In the genomic region with DNA sequence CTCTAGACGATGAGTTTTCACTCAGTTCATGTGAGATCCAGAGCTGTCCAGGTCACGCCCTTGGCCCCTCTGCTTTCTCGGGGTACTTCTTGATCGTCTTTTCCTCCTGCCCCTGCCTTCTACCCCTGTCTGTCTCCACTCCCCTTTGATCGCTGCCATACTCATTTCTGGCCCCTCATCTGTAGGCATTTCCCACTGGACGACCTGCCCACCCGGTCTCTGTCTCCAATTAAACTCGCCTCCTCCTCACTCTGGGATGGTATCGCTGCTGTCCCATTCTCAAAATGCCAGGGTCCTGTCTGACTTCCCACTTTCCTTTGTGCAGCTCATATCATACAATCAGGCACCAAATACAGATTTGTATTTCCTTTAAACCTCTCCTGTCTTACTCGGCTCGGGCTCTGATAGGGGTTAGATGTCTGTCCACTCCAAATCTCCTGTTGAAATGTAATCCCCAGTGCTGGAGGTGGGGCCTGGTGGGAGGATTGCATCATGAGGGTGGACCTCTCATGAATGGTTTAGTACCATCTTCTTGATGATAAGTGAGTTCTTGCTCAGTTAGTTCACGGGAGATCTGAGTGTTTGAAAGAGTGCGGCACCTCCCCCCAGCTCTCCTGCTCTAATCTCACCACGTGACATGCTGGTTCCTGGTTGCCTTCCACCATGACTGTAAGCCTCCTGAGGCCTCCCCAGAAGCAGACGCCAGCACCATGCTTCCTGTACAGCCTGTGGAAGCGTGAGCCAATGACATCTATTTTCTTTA, we compare ENCODE assay signal across 1 cellular context.
A peak's percentile ranks its signal among the peaks of the same experiment; 100 is the strongest.
TF ChIP-seq lines count a peak whose summit lies in the region.

No MANE protein-coding gene starts in this region.

TF ChIP-seq in K562, 482 proteins besides CTCF, POLR2A, EP300 and RAD21 (continues in another document):
- TF ChIP-seq MYNN (IDR thresholded peaks at IDR 0.05): no peak
- TF ChIP-seq MYNN (CRISPR knock-in tag; IDR thresholded peaks at IDR 0.05): no peak
- peak; percentile 64 for TF ChIP-seq MEIS2 (IDR thresholded peaks at IDR 0.05; ENCODE audit: partially characterized antibody)
- TF ChIP-seq, protein P1, sequence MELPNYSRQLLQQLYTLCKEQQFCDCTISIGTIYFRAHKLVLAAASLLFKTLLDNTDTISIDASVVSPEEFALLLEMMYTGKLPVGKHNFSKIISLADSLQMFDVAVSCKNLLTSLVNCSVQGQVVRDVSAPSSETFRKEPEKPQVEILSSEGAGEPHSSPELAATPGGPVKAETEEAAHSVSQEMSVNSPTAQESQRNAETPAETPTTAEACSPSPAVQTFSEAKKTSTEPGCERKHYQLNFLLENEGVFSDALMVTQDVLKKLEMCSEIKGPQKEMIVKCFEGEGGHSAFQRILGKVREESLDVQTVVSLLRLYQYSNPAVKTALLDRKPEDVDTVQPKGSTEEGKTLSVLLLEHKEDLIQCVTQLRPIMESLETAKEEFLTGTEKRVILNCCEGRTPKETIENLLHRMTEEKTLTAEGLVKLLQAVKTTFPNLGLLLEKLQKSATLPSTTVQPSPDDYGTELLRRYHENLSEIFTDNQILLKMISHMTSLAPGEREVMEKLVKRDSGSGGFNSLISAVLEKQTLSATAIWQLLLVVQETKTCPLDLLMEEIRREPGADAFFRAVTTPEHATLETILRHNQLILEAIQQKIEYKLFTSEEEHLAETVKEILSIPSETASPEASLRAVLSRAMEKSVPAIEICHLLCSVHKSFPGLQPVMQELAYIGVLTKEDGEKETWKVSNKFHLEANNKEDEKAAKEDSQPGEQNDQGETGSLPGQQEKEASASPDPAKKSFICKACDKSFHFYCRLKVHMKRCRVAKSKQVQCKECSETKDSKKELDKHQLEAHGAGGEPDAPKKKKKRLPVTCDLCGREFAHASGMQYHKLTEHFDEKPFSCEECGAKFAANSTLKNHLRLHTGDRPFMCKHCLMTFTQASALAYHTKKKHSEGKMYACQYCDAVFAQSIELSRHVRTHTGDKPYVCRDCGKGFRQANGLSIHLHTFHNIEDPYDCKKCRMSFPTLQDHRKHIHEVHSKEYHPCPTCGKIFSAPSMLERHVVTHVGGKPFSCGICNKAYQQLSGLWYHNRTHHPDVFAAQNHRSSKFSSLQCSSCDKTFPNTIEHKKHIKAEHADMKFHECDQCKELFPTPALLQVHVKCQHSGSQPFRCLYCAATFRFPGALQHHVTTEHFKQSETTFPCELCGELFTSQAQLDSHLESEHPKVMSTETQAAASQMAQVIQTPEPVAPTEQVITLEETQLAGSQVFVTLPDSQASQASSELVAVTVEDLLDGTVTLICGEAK (IDR thresholded peaks at IDR 0.05): peak; percentile 35; the same call in 1 of the 2 replicates
- TF ChIP-seq, protein P1 (CRISPR knock-in tag; IDR thresholded peaks at IDR 0.05): no peak
- TF ChIP-seq SMAD4 (CRISPR knock-in tag; conservative IDR thresholded peaks at IDR 0.05): 0 out of 2 replicates have a peak, but pooled peaks have one; percentile 58
- peak; percentile 33; the same call in 1 of the 2 replicates for TF ChIP-seq CBFA2T2 (conservative IDR thresholded peaks at IDR 0.05)
- 0 out of 2 replicates have a peak, but pooled peaks have one; percentile 37 for TF ChIP-seq SMARCA4 (IDR thresholded peaks at IDR 0.05)
- TF ChIP-seq ARID1B (IDR thresholded peaks at IDR 0.05): peak; percentile 49; the same call in 1 of the 2 replicates
- peak; percentile 10; the same call in 1 of the 2 replicates for TF ChIP-seq NR2C1 (IDR thresholded peaks at IDR 0.05)
- no peak for TF ChIP-seq NR2C1 (tag; IDR thresholded peaks at IDR 0.05)
- TF ChIP-seq L3MBTL2 (IDR thresholded peaks at IDR 0.05): peak; percentile 74
- TF ChIP-seq CC2D1A (IDR thresholded peaks at IDR 0.05): peak; percentile 10; the same call in 1 of the 2 replicates
- TF ChIP-seq CBX1 (IDR thresholded peaks at IDR 0.05; ENCODE audit: low read depth): peak; percentile 35; the same call in 1 of the 2 replicates
- TF ChIP-seq, protein P2, sequence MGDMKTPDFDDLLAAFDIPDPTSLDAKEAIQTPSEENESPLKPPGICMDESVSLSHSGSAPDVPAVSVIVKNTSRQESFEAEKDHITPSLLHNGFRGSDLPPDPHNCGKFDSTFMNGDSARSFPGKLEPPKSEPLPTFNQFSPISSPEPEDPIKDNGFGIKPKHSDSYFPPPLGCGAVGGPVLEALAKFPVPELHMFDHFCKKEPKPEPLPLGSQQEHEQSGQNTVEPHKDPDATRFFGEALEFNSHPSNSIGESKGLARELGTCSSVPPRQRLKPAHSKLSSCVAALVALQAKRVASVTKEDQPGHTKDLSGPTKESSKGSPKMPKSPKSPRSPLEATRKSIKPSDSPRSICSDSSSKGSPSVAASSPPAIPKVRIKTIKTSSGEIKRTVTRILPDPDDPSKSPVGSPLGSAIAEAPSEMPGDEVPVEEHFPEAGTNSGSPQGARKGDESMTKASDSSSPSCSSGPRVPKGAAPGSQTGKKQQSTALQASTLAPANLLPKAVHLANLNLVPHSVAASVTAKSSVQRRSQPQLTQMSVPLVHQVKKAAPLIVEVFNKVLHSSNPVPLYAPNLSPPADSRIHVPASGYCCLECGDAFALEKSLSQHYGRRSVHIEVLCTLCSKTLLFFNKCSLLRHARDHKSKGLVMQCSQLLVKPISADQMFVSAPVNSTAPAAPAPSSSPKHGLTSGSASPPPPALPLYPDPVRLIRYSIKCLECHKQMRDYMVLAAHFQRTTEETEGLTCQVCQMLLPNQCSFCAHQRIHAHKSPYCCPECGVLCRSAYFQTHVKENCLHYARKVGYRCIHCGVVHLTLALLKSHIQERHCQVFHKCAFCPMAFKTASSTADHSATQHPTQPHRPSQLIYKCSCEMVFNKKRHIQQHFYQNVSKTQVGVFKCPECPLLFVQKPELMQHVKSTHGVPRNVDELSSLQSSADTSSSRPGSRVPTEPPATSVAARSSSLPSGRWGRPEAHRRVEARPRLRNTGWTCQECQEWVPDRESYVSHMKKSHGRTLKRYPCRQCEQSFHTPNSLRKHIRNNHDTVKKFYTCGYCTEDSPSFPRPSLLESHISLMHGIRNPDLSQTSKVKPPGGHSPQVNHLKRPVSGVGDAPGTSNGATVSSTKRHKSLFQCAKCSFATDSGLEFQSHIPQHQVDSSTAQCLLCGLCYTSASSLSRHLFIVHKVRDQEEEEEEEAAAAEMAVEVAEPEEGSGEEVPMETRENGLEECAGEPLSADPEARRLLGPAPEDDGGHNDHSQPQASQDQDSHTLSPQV (IDR thresholded peaks at IDR 0.05): peak; percentile 58; the same call in 1 of the 2 replicates
- TF ChIP-seq BACH1 (tag; IDR thresholded peaks at IDR 0.05): peak; percentile 37; the same call in 1 of the 2 replicates
- TF ChIP-seq TRIM24 (IDR thresholded peaks at IDR 0.05): peak; percentile 91 to 97
- TF ChIP-seq CEBPG (CRISPR knock-in tag; IDR thresholded peaks at IDR 0.05): peak; percentile 96
- peak; percentile 82 to 98 for TF ChIP-seq CEBPG (tag; conservative IDR thresholded peaks at IDR 0.05 in 1 of 2, IDR thresholded peaks at IDR 0.05 in 1 of 2)
- TF ChIP-seq, protein P3, sequence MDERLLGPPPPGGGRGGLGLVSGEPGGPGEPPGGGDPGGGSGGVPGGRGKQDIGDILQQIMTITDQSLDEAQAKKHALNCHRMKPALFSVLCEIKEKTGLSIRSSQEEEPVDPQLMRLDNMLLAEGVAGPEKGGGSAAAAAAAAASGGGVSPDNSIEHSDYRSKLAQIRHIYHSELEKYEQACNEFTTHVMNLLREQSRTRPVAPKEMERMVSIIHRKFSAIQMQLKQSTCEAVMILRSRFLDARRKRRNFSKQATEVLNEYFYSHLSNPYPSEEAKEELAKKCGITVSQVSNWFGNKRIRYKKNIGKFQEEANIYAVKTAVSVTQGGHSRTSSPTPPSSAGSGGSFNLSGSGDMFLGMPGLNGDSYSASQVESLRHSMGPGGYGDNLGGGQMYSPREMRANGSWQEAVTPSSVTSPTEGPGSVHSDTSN (CRISPR knock-in tag; IDR thresholded peaks at IDR 0.05; ENCODE audit: low read depth): no peak
- TF ChIP-seq, protein P3 (tag; conservative IDR thresholded peaks at IDR 0.05; ENCODE audit: low read depth): 0 out of 2 replicates have a peak, but pooled peaks have one; percentile 9
- TF ChIP-seq, protein P4, sequence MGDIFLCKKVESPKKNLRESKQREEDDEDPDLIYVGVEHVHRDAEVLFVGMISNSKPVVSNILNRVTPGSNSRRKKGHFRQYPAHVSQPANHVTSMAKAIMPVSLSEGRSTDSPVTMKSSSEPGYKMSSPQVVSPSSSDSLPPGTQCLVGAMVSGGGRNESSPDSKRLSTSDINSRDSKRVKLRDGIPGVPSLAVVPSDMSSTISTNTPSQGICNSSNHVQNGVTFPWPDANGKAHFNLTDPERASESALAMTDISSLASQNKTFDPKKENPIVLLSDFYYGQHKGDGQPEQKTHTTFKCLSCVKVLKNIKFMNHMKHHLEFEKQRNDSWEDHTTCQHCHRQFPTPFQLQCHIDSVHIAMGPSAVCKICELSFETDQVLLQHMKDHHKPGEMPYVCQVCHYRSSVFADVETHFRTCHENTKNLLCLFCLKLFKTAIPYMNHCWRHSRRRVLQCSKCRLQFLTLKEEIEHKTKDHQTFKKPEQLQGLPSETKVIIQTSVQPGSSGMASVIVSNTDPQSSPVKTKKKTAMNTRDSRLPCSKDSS (IDR thresholded peaks at IDR 0.05; ENCODE audit: low read depth, partially characterized antibody): no peak
- TF ChIP-seq, protein P5, sequence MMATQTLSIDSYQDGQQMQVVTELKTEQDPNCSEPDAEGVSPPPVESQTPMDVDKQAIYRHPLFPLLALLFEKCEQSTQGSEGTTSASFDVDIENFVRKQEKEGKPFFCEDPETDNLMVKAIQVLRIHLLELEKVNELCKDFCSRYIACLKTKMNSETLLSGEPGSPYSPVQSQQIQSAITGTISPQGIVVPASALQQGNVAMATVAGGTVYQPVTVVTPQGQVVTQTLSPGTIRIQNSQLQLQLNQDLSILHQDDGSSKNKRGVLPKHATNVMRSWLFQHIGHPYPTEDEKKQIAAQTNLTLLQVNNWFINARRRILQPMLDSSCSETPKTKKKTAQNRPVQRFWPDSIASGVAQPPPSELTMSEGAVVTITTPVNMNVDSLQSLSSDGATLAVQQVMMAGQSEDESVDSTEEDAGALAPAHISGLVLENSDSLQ (IDR thresholded peaks at IDR 0.05): peak; percentile 29; the same call in 1 of the 2 replicates
- TF ChIP-seq, protein P6, sequence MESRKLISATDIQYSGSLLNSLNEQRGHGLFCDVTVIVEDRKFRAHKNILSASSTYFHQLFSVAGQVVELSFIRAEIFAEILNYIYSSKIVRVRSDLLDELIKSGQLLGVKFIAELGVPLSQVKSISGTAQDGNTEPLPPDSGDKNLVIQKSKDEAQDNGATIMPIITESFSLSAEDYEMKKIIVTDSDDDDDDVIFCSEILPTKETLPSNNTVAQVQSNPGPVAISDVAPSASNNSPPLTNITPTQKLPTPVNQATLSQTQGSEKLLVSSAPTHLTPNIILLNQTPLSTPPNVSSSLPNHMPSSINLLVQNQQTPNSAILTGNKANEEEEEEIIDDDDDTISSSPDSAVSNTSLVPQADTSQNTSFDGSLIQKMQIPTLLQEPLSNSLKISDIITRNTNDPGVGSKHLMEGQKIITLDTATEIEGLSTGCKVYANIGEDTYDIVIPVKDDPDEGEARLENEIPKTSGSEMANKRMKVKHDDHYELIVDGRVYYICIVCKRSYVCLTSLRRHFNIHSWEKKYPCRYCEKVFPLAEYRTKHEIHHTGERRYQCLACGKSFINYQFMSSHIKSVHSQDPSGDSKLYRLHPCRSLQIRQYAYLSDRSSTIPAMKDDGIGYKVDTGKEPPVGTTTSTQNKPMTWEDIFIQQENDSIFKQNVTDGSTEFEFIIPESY (CRISPR knock-in tag; IDR thresholded peaks at IDR 0.05): peak; percentile 94
- TF ChIP-seq SMARCA5 (IDR thresholded peaks at IDR 0.05): peak; percentile 22; the same call in 1 of the 2 replicates
- TF ChIP-seq EHMT2 (IDR thresholded peaks at IDR 0.05): 0 out of 2 replicates have a peak, but pooled peaks have one; percentile 18
